In the genomic region with DNA sequence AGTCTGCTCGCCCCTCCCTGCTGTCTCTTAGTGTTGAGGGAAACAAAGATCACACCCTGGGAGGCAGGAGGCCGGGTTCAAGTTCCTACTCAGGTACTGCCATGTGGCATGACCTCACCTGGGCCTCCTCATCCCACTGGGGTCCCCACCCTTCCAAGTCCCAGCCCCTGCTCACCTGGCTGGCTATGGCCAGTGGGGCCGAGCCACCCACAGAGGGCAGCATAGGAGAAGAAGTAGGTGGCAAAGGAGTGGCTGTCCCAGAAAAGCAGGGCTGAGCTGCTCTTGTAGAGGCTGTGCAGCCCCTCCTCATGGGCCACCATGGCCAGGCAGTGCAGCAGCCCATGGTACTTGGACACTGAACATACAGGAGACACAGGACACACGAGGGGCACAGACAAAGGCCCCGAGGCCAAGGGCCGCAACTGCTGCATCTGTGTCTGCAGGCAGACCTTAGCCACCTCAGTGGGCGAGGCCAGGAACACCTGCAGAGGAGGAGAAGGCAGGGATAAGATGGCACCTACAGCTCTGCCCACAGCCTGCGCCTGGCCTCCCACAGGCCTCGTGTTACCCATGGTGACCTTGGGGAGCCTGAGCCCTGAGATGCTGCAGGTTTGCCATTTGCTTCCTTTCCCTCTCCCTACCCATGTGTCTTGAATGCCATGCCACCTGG, we compare ENCODE assay signal across 11 cellular contexts. TPM values are rescaled to one million over a fixed set of nuclear protein-coding genes. Genes with fewer than 3 reads are reported as not detected.
DNase-seq lines count a peak whose midpoint lies in the region; ATAC-seq, FAIRE-seq and TF ChIP-seq lines count a peak whose summit lies in the region.
"Had no signal": no experiment of that assay in that cellular context is flagged by ENCODE, and none has a peak within 500 bp of the region (broad histone marks: within the 10 kb centered on the region; RNA-seq: fewer than 3 reads in every experiment).

No MANE protein-coding gene starts in this region.

- H3K9me3 Mint-ChIP-seq in GM23338, result no peaks in the 10 kb centered on the region
- no peaks in the 10 kb centered on the region for H3K9me3 Mint-ChIP-seq in natural killer cell treated with Interleukin-12 subunit alpha and Interleukin-12 subunit beta and Interleukin-15 and Interleukin-18, amount 100 ng/mL, for 72 hours

- H3K4me3 ChIP-seq in GM23338, result no peak overlapping the region
- H3K4me3 ChIP-seq: HAP-1, psoas muscle had no signal

- no peaks in the 10 kb centered on the region for H3K27me3 ChIP-seq in GM23338 (ENCODE audit: insufficient read depth)

- H3K4me2 ChIP-seq in GM23338, result no peak overlapping the region

- peaks cover 2% of the 10 kb centered on the region for H3K4me1 Mint-ChIP-seq in GM23338
- no peaks in the 10 kb centered on the region for H3K4me1 Mint-ChIP-seq in natural killer cell treated with Interleukin-12 subunit alpha and Interleukin-12 subunit beta and Interleukin-15 and Interleukin-18, amount 100 ng/mL, for 72 hours (ENCODE audit: low read depth in 2 of 2)

- no peaks in the 10 kb centered on the region for H3K9me2 ChIP-seq in GM23338 (ENCODE audit: insufficient read depth)

- H3F3A ChIP-seq in GM23338 (replicated peaks; ENCODE audit: low read depth), result no peaks in the 10 kb centered on the region

- H3K36me3 Mint-ChIP-seq in GM23338 (ENCODE audit: low read depth), result no peaks in the 10 kb centered on the region
- H3K36me3 Mint-ChIP-seq in natural killer cell treated with Interleukin-12 subunit alpha and Interleukin-12 subunit beta and Interleukin-15 and Interleukin-18, amount 100 ng/mL, for 72 hours, result no peaks in the 10 kb centered on the region

- no peaks in the 10 kb centered on the region for H3K27me3 Mint-ChIP-seq in GM23338 (ENCODE audit: insufficient read depth, low read depth, poor library complexity)
- no peaks in the 10 kb centered on the region for H3K27me3 Mint-ChIP-seq in natural killer cell treated with Interleukin-12 subunit alpha and Interleukin-12 subunit beta and Interleukin-15 and Interleukin-18, amount 100 ng/mL, for 72 hours

- in situ Hi-C loops in SK-MEL-5 (cut with HindIII; ENCODE audit: low pct_unique_long_range_greater_than_20kb, low sequenced_read_pairs), result no loop called here

- ATAC-seq in GM23338 (peak; percentile 94), GM21723 (IDR thresholded peaks at IDR 0.05; ENCODE audit: unreplicated experiment) (no peak), HG03097 (IDR thresholded peaks at IDR 0.05; ENCODE audit: low FRiP score, unreplicated experiment) (no peak), GM18502 (IDR thresholded peaks at IDR 0.05; ENCODE audit: poor library complexity, unreplicated experiment) (no peak)
- ATAC-seq in natural killer cell treated with Interleukin-12 subunit alpha and Interleukin-12 subunit beta and Interleukin-15 and Interleukin-18, amount 100 ng/mL, for 72 hours, result no peak
- ATAC-seq: psoas muscle had no signal

- no peak overlapping the region for H3K27ac ChIP-seq in GM23338 (ENCODE audit: low read depth)
- H3K27ac ChIP-seq: psoas muscle had no signal

- no peaks in the 10 kb centered on the region for H3K79me2 ChIP-seq in GM23338 (replicated peaks; ENCODE audit: insufficient read depth)

- H4K20me1 ChIP-seq in GM23338 (replicated peaks; ENCODE audit: insufficient read depth), result no peaks in the 10 kb centered on the region

- DNase-seq in D721Med (ENCODE audit: insufficient read length, low spot score) (no peak), GM23338 (ENCODE audit: low spot score) (peak; percentile 68), SK-MEL-5 (ENCODE audit: low read depth, low spot score) (peak; percentile 22), left kidney (ENCODE audit: low read depth, low spot score) (peak; percentile 9)
- no peak for DNase-seq in natural killer cell treated with Interleukin-12 subunit alpha and Interleukin-12 subunit beta and Interleukin-15 and Interleukin-18, amount 100 ng/mL, for 72 hours (ENCODE audit: low spot score)
- DNase-seq: psoas muscle had no signal

- TF ChIP-seq CTCF in D721Med (IDR thresholded peaks at IDR 0.05; ENCODE audit: insufficient read depth, missing control alignments) (peak; percentile 38), GM23338 (conservative IDR thresholded peaks at IDR 0.05; ENCODE audit: low read depth in 2 of 2) (peak; percentile 63 to 82)

- 0 out of 2 replicates have a peak overlapping the region, but pooled peaks have one; percentile 28 for H2AFZ ChIP-seq in GM23338

- no peaks in the 10 kb centered on the region for H3K36me3 ChIP-seq in GM23338 (ENCODE audit: insufficient read depth)
- H3K36me3 ChIP-seq: HAP-1 had no signal

- no peak for FAIRE-seq in D721Med (lab: Jason Lieb, UNC)

- no peaks in the 10 kb centered on the region for H3K4me1 ChIP-seq in GM23338 (ENCODE audit: insufficient read depth)
- H3K4me1 ChIP-seq: HAP-1, psoas muscle had no signal

- H3K4me3 Mint-ChIP-seq in GM23338, result no peak overlapping the region
- no peak overlapping the region for H3K4me3 Mint-ChIP-seq in natural killer cell treated with Interleukin-12 subunit alpha and Interleukin-12 subunit beta and Interleukin-15 and Interleukin-18, amount 100 ng/mL, for 72 hours

- H3K27ac Mint-ChIP-seq in GM23338, result no peak overlapping the region
- H3K27ac Mint-ChIP-seq in natural killer cell treated with Interleukin-12 subunit alpha and Interleukin-12 subunit beta and Interleukin-15 and Interleukin-18, amount 100 ng/mL, for 72 hours, result no peak overlapping the region

TF ChIP-seq in GM23338, 12 proteins besides CTCF, POLR2A, EP300 and RAD21 (continues in another document):
- TF ChIP-seq, protein P1, sequence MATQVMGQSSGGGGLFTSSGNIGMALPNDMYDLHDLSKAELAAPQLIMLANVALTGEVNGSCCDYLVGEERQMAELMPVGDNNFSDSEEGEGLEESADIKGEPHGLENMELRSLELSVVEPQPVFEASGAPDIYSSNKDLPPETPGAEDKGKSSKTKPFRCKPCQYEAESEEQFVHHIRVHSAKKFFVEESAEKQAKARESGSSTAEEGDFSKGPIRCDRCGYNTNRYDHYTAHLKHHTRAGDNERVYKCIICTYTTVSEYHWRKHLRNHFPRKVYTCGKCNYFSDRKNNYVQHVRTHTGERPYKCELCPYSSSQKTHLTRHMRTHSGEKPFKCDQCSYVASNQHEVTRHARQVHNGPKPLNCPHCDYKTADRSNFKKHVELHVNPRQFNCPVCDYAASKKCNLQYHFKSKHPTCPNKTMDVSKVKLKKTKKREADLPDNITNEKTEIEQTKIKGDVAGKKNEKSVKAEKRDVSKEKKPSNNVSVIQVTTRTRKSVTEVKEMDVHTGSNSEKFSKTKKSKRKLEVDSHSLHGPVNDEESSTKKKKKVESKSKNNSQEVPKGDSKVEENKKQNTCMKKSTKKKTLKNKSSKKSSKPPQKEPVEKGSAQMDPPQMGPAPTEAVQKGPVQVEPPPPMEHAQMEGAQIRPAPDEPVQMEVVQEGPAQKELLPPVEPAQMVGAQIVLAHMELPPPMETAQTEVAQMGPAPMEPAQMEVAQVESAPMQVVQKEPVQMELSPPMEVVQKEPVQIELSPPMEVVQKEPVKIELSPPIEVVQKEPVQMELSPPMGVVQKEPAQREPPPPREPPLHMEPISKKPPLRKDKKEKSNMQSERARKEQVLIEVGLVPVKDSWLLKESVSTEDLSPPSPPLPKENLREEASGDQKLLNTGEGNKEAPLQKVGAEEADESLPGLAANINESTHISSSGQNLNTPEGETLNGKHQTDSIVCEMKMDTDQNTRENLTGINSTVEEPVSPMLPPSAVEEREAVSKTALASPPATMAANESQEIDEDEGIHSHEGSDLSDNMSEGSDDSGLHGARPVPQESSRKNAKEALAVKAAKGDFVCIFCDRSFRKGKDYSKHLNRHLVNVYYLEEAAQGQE (IDR thresholded peaks at IDR 0.05; ENCODE audit: unreplicated experiment), result no peak

RNA-seq across cellular contexts. Expression of a gene that starts 50.6 kb away (rescaled TPM):
- not detected in 2 replicates for total RNA-seq in GM23338 (2014; rRNA removed; shearing (Covaris generic))
- polyA plus RNA-seq in GM23338 (2016; fragmentation: Nextera tagmentation; extraction: Ambion mirVana), result 0.07 TPM in 1 of 2 replicates, not detected in the other
- total RNA-seq in SK-MEL-5 (2014; rRNA removed; shearing (Covaris generic)), result not detected in 2 replicates
- not detected in 2 replicates for polyA plus RNA-seq in SK-MEL-5 (2015; cell fraction: cytosol; rRNA removed)
- not detected in 2 replicates for polyA plus RNA-seq in SK-MEL-5 (2015; cell fraction: nucleus; rRNA removed)
- total RNA-seq in natural killer cell treated with Interleukin-12 subunit alpha and Interleukin-12 subunit beta and Interleukin-15 and Interleukin-18, amount 100 ng/mL, for 72 hours, result under 1 TPM in 1 of 2 donors, not detected in 1; 0.11 TPM
- total RNA-seq: glomerular endothelial cell had no signal

Comparison
In these comparisons a context has a peak if more than half of its experiments do, and no peak if none do; other contexts are left out.
1. DNase-seq: peak in GM23338 (single experiment), SK-MEL-5 (single experiment) and left kidney (single experiment); none in D721Med (single experiment) and natural killer cell treated with Interleukin-12 subunit alpha and Interleukin-12 subunit beta and Interleukin-15 and Interleukin-18, amount 100 ng/mL, for 72 hours (single experiment).